ENCODE assay signal across 11 cellular contexts in genomic region chr11:88363566-88364169, GRCh38. TPM values are rescaled to one million over a fixed set of nuclear protein-coding genes. Genes with fewer than 3 reads are reported as not detected.
DNase-seq lines count a peak whose midpoint lies in the region; ATAC-seq and TF ChIP-seq lines count a peak whose summit lies in the region.
"Had no signal": no experiment of that assay in that cellular context is flagged by ENCODE, and none has a peak within 500 bp of the region (broad histone marks: within the 10 kb centered on the region; RNA-seq: fewer than 3 reads in every experiment).

No MANE protein-coding gene starts in this region.

- no peak for TF ChIP-seq CTCF in CD14-positive monocyte (IDR thresholded peaks at IDR 0.05)
- TF ChIP-seq CTCF in PC-9 (conservative IDR thresholded peaks at IDR 0.05), result no peak
- TF ChIP-seq CTCF in fibroblast of lung (conservative IDR thresholded peaks at IDR 0.05 in 1 of 2, IDR thresholded peaks at IDR 0.05 in 1 of 2; ENCODE audit: low read depth in 1 of 2, low read length in 2 of 2), result no peak

- H3K36me3 Mint-ChIP-seq in CD14-positive monocyte, result peaks cover 0 to 2% of the 10 kb centered on the region in 2 donors

- H3K4me2 ChIP-seq in PC-9, result 0 out of 2 replicates have a peak overlapping the region, but pooled peaks have one; percentile 2
- H3K4me2 ChIP-seq in fibroblast of lung (ENCODE audit: extremely low read depth, insufficient read depth, low read length), result no peak overlapping the region

- H3K9me3 ChIP-seq in PC-9 (ENCODE audit: insufficient read depth, low read depth), result no peaks in the 10 kb centered on the region
- no peaks in the 10 kb centered on the region for H3K9me3 ChIP-seq in fibroblast of lung (ENCODE audit: control insufficient read depth, insufficient read depth, low read depth, low read length)
- H3K9me3 ChIP-seq: right atrium auricular region had no signal

- H3K79me2 ChIP-seq in PC-9 (ENCODE audit: low read depth), result no peaks in the 10 kb centered on the region
- no peaks in the 10 kb centered on the region for H3K79me2 ChIP-seq in fibroblast of lung (ENCODE audit: control insufficient read depth, insufficient read depth, low read length)

- POLR2A ChIA-PET in PC-9 (lab: Charles Lee; ENCODE audit: unreplicated experiment), result no interaction called here

- H3K4me3 ChIP-seq in PC-9, result no peak overlapping the region
- H3K4me3 ChIP-seq in fibroblast of lung (replicated peaks in 1 of 4; ENCODE audit: control extremely low read depth in 1 of 4, insufficient read depth in 1 of 4, low read depth in 3 of 4, low read length in 4 of 4), result no peak overlapping the region
- H3K4me3 ChIP-seq: right atrium auricular region, SK-N-MC had no signal

- no TSS peak for BruUV-seq in PC-9 (replicated peaks; lab: Mats Ljungman, UMichigan)

- H3K27me3 ChIP-seq in PC-9 (ENCODE audit: insufficient read depth, low read depth) (no peaks in the 10 kb centered on the region), fibroblast of lung (ENCODE audit: control insufficient read depth, insufficient read depth, low read length) (no peaks in the 10 kb centered on the region)
- H3K27me3 ChIP-seq: right atrium auricular region had no signal

- no peaks in the 10 kb centered on the region for H3K36me3 ChIP-seq in PC-9 (ENCODE audit: low read depth)
- H3K36me3 ChIP-seq in fibroblast of lung (ENCODE audit: control insufficient read depth, insufficient read depth, low read length), result no peaks in the 10 kb centered on the region
- H3K36me3 ChIP-seq: right atrium auricular region had no signal

- no peak overlapping the region for H2AFZ ChIP-seq in PC-9
- no peak overlapping the region for H2AFZ ChIP-seq in fibroblast of lung (ENCODE audit: low read length)

- DNase-seq in CD14-positive monocyte (ENCODE audit: low spot score) (no peak), PC-9 (peak; percentile 27 to 66), fibroblast of lung (ENCODE audit: low read depth in 2 of 2) (peak; percentile 32 to 67), T-helper 1 cell (no peak), NCI-H2029 (lab: John Stamatoyannopoulos, UW) (no peak), NAMALWA (ENCODE audit: low spot score) (no peak)
- DNase-seq in activated effector memory CD4-positive, alpha-beta T cell treated with anti-CD3 and anti-CD28 coated beads, Interleukin-2, amount 50 U/mL, for 16 hours, result no peak
- DNase-seq: MM.1S had no signal

- CTCF ChIA-PET in PC-9 (lab: Charles Lee), result no interaction called here

- peaks cover 14% of the 10 kb centered on the region for H3K4me1 ChIP-seq in PC-9 (replicated peaks; ENCODE audit: insufficient read depth)
- no peaks in the 10 kb centered on the region for H3K4me1 ChIP-seq in fibroblast of lung (ENCODE audit: control insufficient read depth, extremely low read depth, insufficient read depth, low read length)
- H3K4me1 ChIP-seq: right atrium auricular region had no signal

- H3K27ac ChIP-seq in PC-9, result peak overlapping the region; percentile 39
- no peak overlapping the region for H3K27ac ChIP-seq in fibroblast of lung (ENCODE audit: insufficient read depth, low read length)
- H3K27ac ChIP-seq: right atrium auricular region, SK-N-MC had no signal

- H3K4me1 Mint-ChIP-seq in CD14-positive monocyte, result peaks cover 29% of the 10 kb centered on the region

- H3K27me3 Mint-ChIP-seq in CD14-positive monocyte (ENCODE audit: low read depth in 3 of 3), result no peaks in the 10 kb centered on the region

- no peak overlapping the region for H3K4me3 Mint-ChIP-seq in CD14-positive monocyte

- peak; percentile 40 for ATAC-seq in GM21390 (IDR thresholded peaks at IDR 0.05; ENCODE audit: unreplicated experiment)

- H3F3A ChIP-seq in PC-9 (ENCODE audit: insufficient read depth, low read depth), result peaks cover 11% of the 10 kb centered on the region; the same call in 1 of the 2 replicates

- no peaks in the 10 kb centered on the region for H3K9me3 Mint-ChIP-seq in CD14-positive monocyte

- H4K20me1 ChIP-seq in PC-9 (ENCODE audit: insufficient read depth) (no peaks in the 10 kb centered on the region), fibroblast of lung (ENCODE audit: control insufficient read depth, extremely low read depth, insufficient read depth, low read length) (no peaks in the 10 kb centered on the region)

- no peak overlapping the region for H3K9ac ChIP-seq in fibroblast of lung (ENCODE audit: insufficient read depth, low read length)

- no peaks in the 10 kb centered on the region for H3K9me2 ChIP-seq in PC-9 (ENCODE audit: insufficient read depth)

- intact Hi-C loops in CD14-positive monocyte (cut with micrococcal nuclease), result no loop called here
- intact Hi-C loops in PC-9 (cut with micrococcal nuclease; ENCODE audit: unreplicated experiment), result no loop called here

- H3K27ac Mint-ChIP-seq in CD14-positive monocyte, result peak overlapping the region; percentile 42 to 86 (median 77)

RNA-seq across cellular contexts. Expression of gene CTSC, which starts 26.1 kb away (rescaled TPM):
- polyA plus RNA-seq in CD14-positive monocyte (100 to 1,000 TPM; 284 to 415 TPM), fibroblast of lung (252 and 593 TPM in 2 replicates)
- total RNA-seq in PC-9 (2021) (119 and 124 TPM in 2 replicates), fibroblast of lung (31.1 and 75.8 TPM in 2 replicates)
- 307 and 587 TPM in 2 replicates for polyA plus RNA-seq in fibroblast of lung (2012)
- polyA minus RNA-seq in fibroblast of lung (ENCODE audit: low replicate concordance), result 57.2 and 70.9 TPM in 2 replicates

Comparison
In these comparisons a context has a peak if more than half of its experiments do, and no peak if none do; other contexts are left out.
1. DNase-seq: peak in PC-9 (2 of 2) and fibroblast of lung (2 of 2); none in CD14-positive monocyte (single experiment), T-helper 1 cell (0 of 5), NCI-H2029 (single experiment), activated effector memory CD4-positive, alpha-beta T cell treated with anti-CD3 and anti-CD28 coated beads, Interleukin-2, amount 50 U/mL, for 16 hours (single experiment) and NAMALWA (single experiment).